In the genomic region with DNA sequence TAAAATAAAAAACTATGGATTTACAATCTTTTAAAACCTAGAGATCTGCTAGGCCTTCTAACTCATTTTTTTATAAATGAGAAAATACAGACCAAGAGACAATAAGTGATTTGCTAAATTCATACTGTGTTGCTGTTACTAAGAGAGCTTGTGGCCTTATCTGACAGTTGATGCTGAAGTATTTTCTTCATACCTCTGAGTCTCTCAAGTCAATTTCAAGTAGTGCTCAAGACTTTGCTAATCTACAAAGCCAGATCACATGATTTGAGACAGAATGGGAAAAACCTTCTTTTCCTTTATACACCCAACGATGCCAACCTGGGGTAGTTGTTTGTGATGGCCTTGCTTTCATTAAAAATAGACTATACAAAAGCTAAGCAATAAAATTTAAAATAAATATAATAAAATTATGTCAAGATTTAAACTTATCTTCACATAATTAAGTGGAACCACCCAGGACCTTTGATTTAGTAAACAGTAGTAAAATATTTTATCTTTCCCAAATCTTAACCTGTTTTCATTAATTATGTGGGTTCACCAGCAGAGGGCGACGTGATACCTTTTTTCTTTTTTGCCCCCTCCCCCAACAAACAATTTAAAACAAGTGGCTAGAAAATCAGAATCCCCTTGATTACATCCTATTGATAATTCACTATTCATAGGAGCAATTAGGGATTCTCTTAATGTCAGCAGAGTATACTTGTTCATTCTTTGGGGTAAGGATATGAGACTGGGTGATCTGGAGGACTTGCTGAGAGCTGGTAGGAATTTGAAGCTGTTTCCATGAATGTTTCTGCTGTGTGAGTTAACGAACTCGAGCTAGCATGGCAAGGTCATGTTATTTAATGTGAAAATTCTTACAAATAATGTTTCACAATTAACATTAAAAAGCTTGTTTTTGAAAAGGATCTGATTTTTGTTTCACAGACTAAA, we compare ENCODE assay signal across 2 cellular contexts.
TF ChIP-seq lines count a peak whose summit lies in the region.

No MANE protein-coding gene starts in this region.

TF ChIP-seq in Ishikawa, 13 proteins besides CTCF, POLR2A, EP300 and RAD21:
- no peak for TF ChIP-seq FOXM1 (IDR thresholded peaks at IDR 0.05; ENCODE audit: borderline replicate concordance, low read depth)
- TF ChIP-seq, protein P1, sequence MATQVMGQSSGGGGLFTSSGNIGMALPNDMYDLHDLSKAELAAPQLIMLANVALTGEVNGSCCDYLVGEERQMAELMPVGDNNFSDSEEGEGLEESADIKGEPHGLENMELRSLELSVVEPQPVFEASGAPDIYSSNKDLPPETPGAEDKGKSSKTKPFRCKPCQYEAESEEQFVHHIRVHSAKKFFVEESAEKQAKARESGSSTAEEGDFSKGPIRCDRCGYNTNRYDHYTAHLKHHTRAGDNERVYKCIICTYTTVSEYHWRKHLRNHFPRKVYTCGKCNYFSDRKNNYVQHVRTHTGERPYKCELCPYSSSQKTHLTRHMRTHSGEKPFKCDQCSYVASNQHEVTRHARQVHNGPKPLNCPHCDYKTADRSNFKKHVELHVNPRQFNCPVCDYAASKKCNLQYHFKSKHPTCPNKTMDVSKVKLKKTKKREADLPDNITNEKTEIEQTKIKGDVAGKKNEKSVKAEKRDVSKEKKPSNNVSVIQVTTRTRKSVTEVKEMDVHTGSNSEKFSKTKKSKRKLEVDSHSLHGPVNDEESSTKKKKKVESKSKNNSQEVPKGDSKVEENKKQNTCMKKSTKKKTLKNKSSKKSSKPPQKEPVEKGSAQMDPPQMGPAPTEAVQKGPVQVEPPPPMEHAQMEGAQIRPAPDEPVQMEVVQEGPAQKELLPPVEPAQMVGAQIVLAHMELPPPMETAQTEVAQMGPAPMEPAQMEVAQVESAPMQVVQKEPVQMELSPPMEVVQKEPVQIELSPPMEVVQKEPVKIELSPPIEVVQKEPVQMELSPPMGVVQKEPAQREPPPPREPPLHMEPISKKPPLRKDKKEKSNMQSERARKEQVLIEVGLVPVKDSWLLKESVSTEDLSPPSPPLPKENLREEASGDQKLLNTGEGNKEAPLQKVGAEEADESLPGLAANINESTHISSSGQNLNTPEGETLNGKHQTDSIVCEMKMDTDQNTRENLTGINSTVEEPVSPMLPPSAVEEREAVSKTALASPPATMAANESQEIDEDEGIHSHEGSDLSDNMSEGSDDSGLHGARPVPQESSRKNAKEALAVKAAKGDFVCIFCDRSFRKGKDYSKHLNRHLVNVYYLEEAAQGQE (IDR thresholded peaks at IDR 0.05; ENCODE audit: low read depth) = no peak
- no peak for TF ChIP-seq TCF12 (IDR thresholded peaks at IDR 0.05; ENCODE audit: low read depth)
- TF ChIP-seq MAX (IDR thresholded peaks at IDR 0.05) = no peak
- no peak for TF ChIP-seq YY1 (IDR thresholded peaks at IDR 0.05; ENCODE audit: low read depth)
- TF ChIP-seq EGR1 (IDR thresholded peaks at IDR 0.05) = no peak
- no peak for TF ChIP-seq TAF1 (IDR thresholded peaks at IDR 0.05; ENCODE audit: low read depth)
- TF ChIP-seq ZBTB7A (IDR thresholded peaks at IDR 0.05; ENCODE audit: low read depth) = no peak
- no peak for TF ChIP-seq TEAD4 (IDR thresholded peaks at IDR 0.05)
- no peak for TF ChIP-seq NFIC (IDR thresholded peaks at IDR 0.05)
- TF ChIP-seq CEBPB (IDR thresholded peaks at IDR 0.05) = no peak
- TF ChIP-seq, protein P2, sequence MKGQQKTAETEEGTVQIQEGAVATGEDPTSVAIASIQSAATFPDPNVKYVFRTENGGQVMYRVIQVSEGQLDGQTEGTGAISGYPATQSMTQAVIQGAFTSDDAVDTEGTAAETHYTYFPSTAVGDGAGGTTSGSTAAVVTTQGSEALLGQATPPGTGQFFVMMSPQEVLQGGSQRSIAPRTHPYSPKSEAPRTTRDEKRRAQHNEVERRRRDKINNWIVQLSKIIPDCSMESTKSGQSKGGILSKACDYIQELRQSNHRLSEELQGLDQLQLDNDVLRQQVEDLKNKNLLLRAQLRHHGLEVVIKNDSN (IDR thresholded peaks at IDR 0.05) = no peak
- TF ChIP-seq CREB1 (IDR thresholded peaks at IDR 0.05; ENCODE audit: low read depth) = no peak

TF ChIP-seq in K562, 482 proteins besides CTCF, POLR2A, EP300 and RAD21:
- TF ChIP-seq MNT (conservative IDR thresholded peaks at IDR 0.05) (0 out of 4 replicates have a peak, but pooled peaks of 1 of the 2 experiments have one; percentile 19), GATA2 (CRISPR knock-in tag; IDR thresholded peaks at IDR 0.05) (peak; percentile 55; the same call in 1 of the 2 replicates), RB1 (IDR thresholded peaks at IDR 0.05; ENCODE audit: low read depth) (no peak), CREBBP (IDR thresholded peaks at IDR 0.05; ENCODE audit: low read depth, low read length) (no peak), HIVEP1 (CRISPR knock-in tag; IDR thresholded peaks at IDR 0.05) (no peak), SMC3 (conservative IDR thresholded peaks at IDR 0.05; ENCODE audit: insufficient read depth, low read depth, low read length) (peak; percentile 33; the same call in 1 of the 2 replicates), ASH1L (IDR thresholded peaks at IDR 0.05; ENCODE audit: borderline replicate concordance, low read depth, partially characterized antibody) (no peak)
- TF ChIP-seq, protein P3, sequence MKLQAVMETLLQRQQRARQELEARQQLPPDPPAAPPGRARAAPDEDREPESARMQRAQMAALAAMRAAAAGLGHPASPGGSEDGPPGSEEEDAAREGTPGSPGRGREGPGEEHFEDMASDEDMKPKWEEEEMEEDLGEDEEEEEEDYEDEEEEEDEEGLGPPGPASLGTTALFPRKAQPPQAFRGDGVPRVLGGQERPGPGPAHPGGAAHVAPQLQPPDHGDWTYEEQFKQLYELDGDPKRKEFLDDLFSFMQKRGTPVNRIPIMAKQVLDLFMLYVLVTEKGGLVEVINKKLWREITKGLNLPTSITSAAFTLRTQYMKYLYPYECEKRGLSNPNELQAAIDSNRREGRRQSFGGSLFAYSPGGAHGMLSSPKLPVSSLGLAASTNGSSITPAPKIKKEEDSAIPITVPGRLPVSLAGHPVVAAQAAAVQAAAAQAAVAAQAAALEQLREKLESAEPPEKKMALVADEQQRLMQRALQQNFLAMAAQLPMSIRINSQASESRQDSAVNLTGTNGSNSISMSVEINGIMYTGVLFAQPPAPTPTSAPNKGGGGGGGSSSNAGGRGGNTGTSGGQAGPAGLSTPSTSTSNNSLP (IDR thresholded peaks at IDR 0.05; ENCODE audit: borderline replicate concordance, low read depth, low read length) = peak; percentile 46; the same call in 1 of the 2 replicates
